In genomic region chr6:104973404-104973803, GRCh38 we compare ENCODE assay signal across 26 cellular contexts. TPM values are rescaled to one million over a fixed set of nuclear protein-coding genes. Genes with fewer than 3 reads are reported as not detected.
A peak's percentile ranks its signal among the peaks of the same experiment; 100 is the strongest.
DNase-seq lines count a peak whose midpoint lies in the region; ATAC-seq, FAIRE-seq and TF ChIP-seq lines count a peak whose summit lies in the region.
"Had no signal": no experiment of that assay in that cellular context is flagged by ENCODE, and none has a peak within 500 bp of the region (broad histone marks: within the 10 kb centered on the region; RNA-seq: fewer than 3 reads in every experiment).

No MANE protein-coding gene starts in this region.

- H3K36me3 ChIP-seq in SK-N-SH (replicated peaks in 1 of 2; ENCODE audit: control insufficient read depth in 1 of 2, insufficient read depth in 2 of 2, low read length in 1 of 2) (no peaks in the 10 kb centered on the region), K562 (ENCODE audit: control insufficient read depth, insufficient read depth, low read length) (peaks cover 20% of the 10 kb centered on the region), neural progenitor cell (peaks cover 19% of the 10 kb centered on the region)
- H3K36me3 ChIP-seq: SJCRH30 had no signal

- H3K4me3 ChIP-seq in SK-N-SH (ENCODE audit: low read depth in 2 of 2, low read length in 1 of 2) (no peak overlapping the region), K562 (no peak overlapping the region), neural progenitor cell (no peak overlapping the region)
- H3K4me3 ChIP-seq: PC-9, SJCRH30 had no signal

- peaks cover 2% of the 10 kb centered on the region for H3K9me3 Mint-ChIP-seq in neural progenitor cell
- H3K9me3 Mint-ChIP-seq: CD14-positive monocyte; CD8-positive, alpha-beta memory T cell had no signal

- CTCF ChIA-PET in SK-N-SH (lab: Yijun Ruan, JAX) = no interaction called here
- CTCF ChIA-PET in K562 (lab: Yijun Ruan, JAX; ENCODE audit: low intra/inter-chr PET ratio) = no interaction called here

- no peak overlapping the region for H3K4me3 Mint-ChIP-seq in neural progenitor cell
- H3K4me3 Mint-ChIP-seq: CD8-positive, alpha-beta memory T cell had no signal

- in situ Hi-C loops in K562 (cut with MboI) = no loop called here

- POLR2A ChIA-PET in SK-N-SH (lab: Yijun Ruan, JAX) = no interaction called here
- POLR2A ChIA-PET in K562 (lab: Yijun Ruan, JAX) = interaction anchor here (1.0 kb wide), 1 partner anchor 7 kb away, joined by 3 read pairs; no protein-coding TSS in a partner anchor

- no peak overlapping the region for H3K27ac Mint-ChIP-seq in neural progenitor cell
- H3K27ac Mint-ChIP-seq: CD14-positive monocyte; CD8-positive, alpha-beta memory T cell had no signal

- no peaks in the 10 kb centered on the region for H3K27me3 Mint-ChIP-seq in neural progenitor cell (ENCODE audit: insufficient read depth, low read depth)

- no peaks in the 10 kb centered on the region for H3K27me3 ChIP-seq in SK-N-SH (ENCODE audit: insufficient read depth)
- no peaks in the 10 kb centered on the region for H3K27me3 ChIP-seq in K562 (ENCODE audit: control insufficient read depth in 2 of 2, insufficient read depth in 2 of 2, low read length in 2 of 2)
- H3K27me3 ChIP-seq in neural progenitor cell = no peaks in the 10 kb centered on the region
- H3K27me3 ChIP-seq: BE2C, SJCRH30 had no signal

- intact Hi-C loops in K562 (cut with micrococcal nuclease) = loop anchor here (2.0 kb wide), 1 partner anchor 17 kb away; the partner anchor contains the start of gene LIN28B

- DNase-seq in SK-N-SH (no peak), OCI-M1 (lab: John Stamatoyannopoulos, UW) (peak; percentile 71), K562 (ENCODE audit: extremely low read depth in 1 of 4, low spot score in 3 of 4) (peak in 2 of 4 experiments; percentile 56 to 68), neural progenitor cell (ENCODE audit: low spot score) (no peak), NCI-H1694 (lab: John Stamatoyannopoulos, UW) (no peak), Kasumi-1 (lab: John Stamatoyannopoulos, UW) (no peak)
- DNase-seq: ACHN; BE2C; CD8-positive, alpha-beta memory T cell; GOT3; HCEC 1CT; MM.1S; NCI-H2029 treated with DMSO at 0.1 percent for 48 hours; NCI-H446 treated with DMSO at 0.1 percent for 48 hours; NCI-H526; NCI-H82; NK-92 treated with Interleukin-12 subunit alpha and Interleukin-12 subunit beta, amount 100 ng/mL, for 24 hours; PC-9; SJCRH30 had no signal

- no peaks in the 10 kb centered on the region for H3K9me2 ChIP-seq in SK-N-SH

- peaks cover 28% of the 10 kb centered on the region for H3K4me1 Mint-ChIP-seq in neural progenitor cell
- H3K4me1 Mint-ChIP-seq: CD14-positive monocyte; CD8-positive, alpha-beta memory T cell had no signal

- no peaks in the 10 kb centered on the region for H3K79me2 ChIP-seq in SK-N-SH (ENCODE audit: insufficient read depth)
- peaks cover 90% of the 10 kb centered on the region for H3K79me2 ChIP-seq in K562 (ENCODE audit: control insufficient read depth, insufficient read depth, low read length)
- peaks cover 100% of the 10 kb centered on the region for H3K79me2 ChIP-seq in neural progenitor cell (ENCODE audit: low read depth)

- H3F3A ChIP-seq in SK-N-SH (replicated peaks; ENCODE audit: insufficient read depth) (peaks cover 3% of the 10 kb centered on the region), neural progenitor cell (ENCODE audit: low read depth) (peaks cover 22% of the 10 kb centered on the region)

- H3K27ac ChIP-seq in SK-N-SH (ENCODE audit: low read depth in 2 of 2, low read length in 1 of 2) = no peak overlapping the region
- peak overlapping the region; percentile 45; the same call in 2 of the 3 replicates for H3K27ac ChIP-seq in K562 (ENCODE audit: extremely low read depth, low read depth, low read length)
- H3K27ac ChIP-seq in neural progenitor cell = peak overlapping the region; percentile 17
- H3K27ac ChIP-seq: 22Rv1, PC-9, SJCRH30 had no signal

- H3K9me3 ChIP-seq in SK-N-SH = no peaks in the 10 kb centered on the region; the same call in 1 of the 2 replicates
- H3K9me3 ChIP-seq in K562 (replicated peaks; ENCODE audit: control insufficient read depth, insufficient read depth, low read depth, low read length) = no peaks in the 10 kb centered on the region
- H3K9me3 ChIP-seq in neural progenitor cell (ENCODE audit: low read depth) = no peaks in the 10 kb centered on the region
- H3K9me3 ChIP-seq: BE2C, SJCRH30 had no signal

- TF ChIP-seq RAD21 in SK-N-SH (IDR thresholded peaks at IDR 0.05; ENCODE audit: low read length) (no peak), K562 (CRISPR knock-in tag; conservative IDR thresholded peaks at IDR 0.05 in 1 of 2, IDR thresholded peaks at IDR 0.05 in 1 of 2) (no peak)

- peaks cover 19% of the 10 kb centered on the region for H3K36me3 Mint-ChIP-seq in neural progenitor cell
- H3K36me3 Mint-ChIP-seq: CD14-positive monocyte; CD8-positive, alpha-beta memory T cell had no signal

- TF ChIP-seq CTCF in SK-N-SH (IDR thresholded peaks at IDR 0.05) (no peak), K562 (IDR thresholded peaks at IDR 0.05 in 2 of 3, conservative IDR thresholded peaks at IDR 0.05 in 1 of 3; ENCODE audit: insufficient read depth in 2 of 3, low read depth in 1 of 3, low read length in 3 of 3) (no peak), neural progenitor cell (IDR thresholded peaks at IDR 0.05) (no peak)

- H3K4me1 ChIP-seq in SK-N-SH (ENCODE audit: control insufficient read depth in 1 of 2, insufficient read depth in 2 of 2, low read depth in 1 of 2, low read length in 1 of 2) (peaks cover 0 to 5% of the 10 kb centered on the region in 2 experiments; a peak in 3 of 4 replicates), K562 (replicated peaks in 1 of 2; ENCODE audit: control insufficient read depth in 2 of 2, insufficient read depth in 2 of 2, low read length in 2 of 2) (peaks cover 0 to 13% of the 10 kb centered on the region in 2 experiments; a peak in 1 of 5 replicates), neural progenitor cell (peaks cover 41% of the 10 kb centered on the region)

- H2AFZ ChIP-seq in SK-N-SH (ENCODE audit: low read depth) (peak overlapping the region; percentile 29; the same call in 1 of the 2 replicates), K562 (ENCODE audit: low read depth, low read length) (no peak overlapping the region), neural progenitor cell (replicated peaks) (no peak overlapping the region)
- H2AFZ ChIP-seq: PC-9 had no signal

- peak; percentile 74 for FAIRE-seq in K562 (lab: Jason Lieb, UNC)
- FAIRE-seq: GM18507 had no signal

- no peaks in the 10 kb centered on the region for H3K9me1 ChIP-seq in K562 (ENCODE audit: control insufficient read depth, insufficient read depth, low read length)

- H3K9ac ChIP-seq in SK-N-SH = no peak overlapping the region
- no peak overlapping the region; a peak in 1 of 4 replicates for H3K9ac ChIP-seq in K562 (ENCODE audit: insufficient read depth in 1 of 2, low read depth in 2 of 2, low read length in 2 of 2)
- H3K9ac ChIP-seq in neural progenitor cell = no peak overlapping the region

- no peak for TF ChIP-seq POLR2A in K562 (conservative IDR thresholded peaks at IDR 0.05)

- WGBS in SK-N-SH (ENCODE audit: low lambda C conversion rate) = 72% methylated on average over 3 of the region's 3 CpGs
- WGBS in K562 (ENCODE audit: insufficient coverage, low coverage, missing lambda C conversion rate) = 2% methylated on average over 3 of the region's 3 CpGs

- H4K20me1 ChIP-seq in SK-N-SH (ENCODE audit: insufficient read depth) (no peaks in the 10 kb centered on the region), K562 (replicated peaks; ENCODE audit: control insufficient read depth, insufficient read depth, low read length) (no peaks in the 10 kb centered on the region), neural progenitor cell (ENCODE audit: low read depth) (peaks cover 36% of the 10 kb centered on the region)

- BruUV-seq in K562 (replicated peaks; lab: Mats Ljungman, UMichigan) = no TSS peak

- no peak for TF ChIP-seq EP300 in SK-N-SH (IDR thresholded peaks at IDR 0.05; ENCODE audit: borderline replicate concordance in 1 of 2, low read depth in 1 of 2, low read length in 1 of 2)
- TF ChIP-seq EP300 in K562 (IDR thresholded peaks at IDR 0.05; ENCODE audit: low read length) = peak; percentile 47; the same call in 1 of the 2 replicates

- H3K4me2 ChIP-seq in SK-N-SH (no peak overlapping the region), K562 (ENCODE audit: insufficient read depth, low read length) (peak overlapping the region; percentile 50; the same call in 1 of the 2 replicates), neural progenitor cell (peak overlapping the region; percentile 21)
- H3K4me2 ChIP-seq: PC-9 had no signal

- ATAC-seq in SK-N-SH treated with all-trans-retinoic acid at 6 μM for 48 hours (no peak), K562 (peak; percentile 67), HG02642 (IDR thresholded peaks at IDR 0.05; ENCODE audit: poor library complexity, unreplicated experiment) (no peak)
- ATAC-seq: Right ventricle myocardium inferior had no signal

TF ChIP-seq in SK-N-SH treated with all-trans-retinoic acid at 6 μM for 48 hours, 23 proteins besides CTCF, POLR2A, EP300 and RAD21 (continues in another document):
- TF ChIP-seq GLIS3 (CRISPR knock-in tag; IDR thresholded peaks at IDR 0.05) = no peak

TF ChIP-seq in K562, 482 proteins besides CTCF, POLR2A, EP300 and RAD21 (continues in another document):
- TF ChIP-seq ZNF239 (CRISPR knock-in tag; IDR thresholded peaks at IDR 0.05) (no peak), DPF2 (IDR thresholded peaks at IDR 0.05) (peak; percentile 48; the same call in 1 of the 2 replicates), MCM5 (IDR thresholded peaks at IDR 0.05; ENCODE audit: low read depth) (no peak)

RNA-seq across cellular contexts. Expression of gene LIN28B, which starts 16.5 kb away (rescaled TPM):
- polyA plus RNA-seq in SK-N-SH (2012; rRNA removed) (0.67 and 0.91 TPM in 2 replicates), K562 (2011; rRNA removed) (25.5 and 36.3 TPM in 2 replicates), K562 (2014; fragmentation: Illumina TruSeq; extraction: Trizol) (45.0 and 56.4 TPM in 2 replicates), K562 (2014; fragmentation: Nextera tagmentation; extraction: Ambion mirVana) (10 to 100 TPM; 20.9 to 29.9 TPM), K562 (2014; rRNA removed) (25.8 and 27.6 TPM in 2 replicates)
- polyA plus RNA-seq in SK-N-SH (2012; cell fraction: cytosol; rRNA removed) = 1.0 and 1.1 TPM in 2 replicates
- 0.53 and 1.1 TPM in 2 replicates for polyA plus RNA-seq in SK-N-SH (2012; cell fraction: nucleus; rRNA removed)
- total RNA-seq in K562 (2011; cell fraction: chromatin; rRNA removed; ENCODE audit: low replicate concordance) = 5.2 and 15.0 TPM in 2 replicates
- total RNA-seq in K562 (2011; cell fraction: nucleolus; rRNA removed) = 3.5 and 6.6 TPM in 2 replicates
- 10.7 and 20.8 TPM in 2 replicates for total RNA-seq in K562 (2011; cell fraction: nucleoplasm; rRNA removed)
- total RNA-seq in K562 (2014; rRNA removed) (42.1 and 42.8 TPM in 2 replicates), K562 (2014; rRNA removed; fragmentation: Illumina TruSeq; extraction: Trizol) (77.3 and 85.4 TPM in 2 replicates), K562 (2015; rRNA removed; fragmentation: Illumina TruSeq; extraction: Trizol) (70.4 and 77.0 TPM in 2 replicates), K562 (2021) (50.5 and 52.7 TPM in 2 replicates), neural progenitor cell (ENCODE audit: low replicate concordance) (105 and 165 TPM in 2 replicates)
- 7.4 and 15.1 TPM in 2 replicates for polyA plus RNA-seq in K562 (2011; cell fraction: cytosol; rRNA removed)
- polyA plus RNA-seq in K562 (2011; cell fraction: nucleus; rRNA removed) = 7.3 and 10.4 TPM in 2 replicates
- polyA plus RNA-seq in K562 (2012) = 25.1 and 34.8 TPM in 2 replicates
- 51.8 and 54.2 TPM in 2 replicates for polyA minus RNA-seq in K562 (2011; rRNA and poly(A)+ RNA removed)
- polyA minus RNA-seq in K562 (2011; cell fraction: cytosol; rRNA and poly(A)+ RNA removed) = 20.6 and 29.0 TPM in 2 replicates
- polyA minus RNA-seq in K562 (2011; cell fraction: nucleus; rRNA and poly(A)+ RNA removed) = 6.1 and 12.8 TPM in 2 replicates
- total RNA-seq: CD8-positive, alpha-beta memory T cell; HT-29; PC-9; Right ventricle myocardium inferior had no signal
- polyA plus RNA-seq: CD14-positive monocyte; CD8-positive, alpha-beta memory T cell had no signal

Comparison
In these comparisons a context has a peak if more than half of its experiments do, and no peak if none do; other contexts are left out.
1. H3K27ac ChIP-seq: peak in K562 (single experiment) and neural progenitor cell (single experiment); none in SK-N-SH (0 of 2).
2. Of the 27 proteins assayed by ChIP-seq in both K562 and SK-N-SH: peak only in K562: EP300; only in SK-N-SH: none; in both: none; in neither: 24; mixed calls (peak in some experiments, not most) for 2.